9 cellular contexts compared by ENCODE assay signal in the genomic region with DNA sequence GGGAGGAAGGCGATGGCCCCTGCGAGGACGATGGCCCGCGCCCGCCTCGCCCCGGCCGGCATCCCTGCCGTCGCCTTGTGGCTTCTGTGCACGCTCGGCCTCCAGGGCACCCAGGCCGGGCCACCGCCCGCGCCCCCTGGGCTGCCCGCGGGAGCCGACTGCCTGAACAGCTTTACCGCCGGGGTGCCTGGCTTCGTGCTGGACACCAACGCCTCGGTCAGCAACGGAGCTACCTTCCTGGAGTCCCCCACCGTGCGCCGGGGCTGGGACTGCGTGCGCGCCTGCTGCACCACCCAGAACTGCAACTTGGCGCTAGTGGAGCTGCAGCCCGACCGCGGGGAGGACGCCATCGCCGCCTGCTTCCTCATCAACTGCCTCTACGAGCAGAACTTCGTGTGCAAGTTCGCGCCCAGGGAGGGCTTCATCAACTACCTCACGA. TPM values are rescaled to one million over a fixed set of nuclear protein-coding genes. Genes with fewer than 3 reads are reported as not detected.
DNase-seq lines count a peak whose midpoint lies in the region; ATAC-seq, FAIRE-seq and TF ChIP-seq lines count a peak whose summit lies in the region.
"Had no signal": no experiment of that assay in that cellular context is flagged by ENCODE, and none has a peak within 500 bp of the region (broad histone marks: within the 10 kb centered on the region; RNA-seq: fewer than 3 reads in every experiment).

No MANE protein-coding gene starts in this region.

- H3K4me1 ChIP-seq in ACC112 (ENCODE audit: control insufficient read depth, insufficient read depth, low read length, unreplicated experiment): peaks cover 14% of the 10 kb centered on the region

- H3K27ac Mint-ChIP-seq in endothelial cell (ENCODE audit: unreplicated experiment) (peak overlapping the region; percentile 36), nephron progenitor cell (peak overlapping the region; percentile 83)

- no peak for ATAC-seq in GM19035 (IDR thresholded peaks at IDR 0.05; ENCODE audit: unreplicated experiment)

- H3K36me3 Mint-ChIP-seq in endothelial cell (ENCODE audit: low read depth, unreplicated experiment): peaks cover 5% of the 10 kb centered on the region
- no peaks in the 10 kb centered on the region for H3K36me3 Mint-ChIP-seq in nephron progenitor cell (ENCODE audit: low read depth)

- H3K4me1 Mint-ChIP-seq in endothelial cell (ENCODE audit: unreplicated experiment): peaks cover 26% of the 10 kb centered on the region
- peaks cover 46% of the 10 kb centered on the region for H3K4me1 Mint-ChIP-seq in nephron progenitor cell

- FAIRE-seq in frontal cortex (lab: Jason Lieb, UNC): no peak

- no peaks in the 10 kb centered on the region for H3K9me3 Mint-ChIP-seq in endothelial cell (ENCODE audit: unreplicated experiment)
- H3K9me3 Mint-ChIP-seq in nephron progenitor cell: no peaks in the 10 kb centered on the region

- peak overlapping the region; percentile 75 for H2AFZ ChIP-seq in ACC112 (ENCODE audit: low read length, unreplicated experiment)

- H3K4me3 ChIP-seq in ACC112 (ENCODE audit: low read depth, low read length) (peak overlapping the region; percentile 72), HL-60 (replicated peaks; ENCODE audit: insufficient read depth, low read length) (peak overlapping the region; percentile 45)

- H3K79me2 ChIP-seq in ACC112 (ENCODE audit: control insufficient read depth, insufficient read depth, low read length, unreplicated experiment): no peaks in the 10 kb centered on the region

- no peak overlapping the region for H3K27ac ChIP-seq in ACC112 (ENCODE audit: low read depth, low read length)
- H3K27ac ChIP-seq in HL-60 (replicated peaks): peak overlapping the region; percentile 48

- peak overlapping the region; percentile 92 for H3K4me3 Mint-ChIP-seq in endothelial cell (ENCODE audit: unreplicated experiment)
- H3K4me3 Mint-ChIP-seq in nephron progenitor cell: peak overlapping the region; percentile 86

- H3K36me3 ChIP-seq in ACC112 (ENCODE audit: insufficient read depth, low read length): no peaks in the 10 kb centered on the region

- peak in 1 of 2 experiments; percentile 75 for DNase-seq in HL-60 (ENCODE audit: low read depth in 1 of 2, low spot score in 1 of 2)
- DNase-seq in activated CD4-positive, alpha-beta T cell treated with anti-CD3 and anti-CD28 coated beads, Interleukin-2, amount 50 U/mL, for 24 hours (ENCODE audit: low read depth in 1 of 2, low spot score in 1 of 2): peak; percentile 4 to 17
- peak; percentile 32 for DNase-seq in endothelial cell (ENCODE audit: low spot score)
- DNase-seq in nephron progenitor cell: peak; percentile 53
- no peak for DNase-seq in frontal cortex (ENCODE audit: low spot score in 2 of 2)
- DNase-seq in NCI-H1930 (lab: John Stamatoyannopoulos, UW): no peak

- TF ChIP-seq CTCF in HL-60 (IDR thresholded peaks at IDR 0.05; ENCODE audit: insufficient read depth, low read length) (no peak), endothelial cell (IDR thresholded peaks at IDR 0.05; ENCODE audit: unreplicated experiment) (no peak), nephron progenitor cell (IDR thresholded peaks at IDR 0.05) (no peak)

- peaks cover 34% of the 10 kb centered on the region for H3K27me3 ChIP-seq in ACC112 (ENCODE audit: insufficient read depth, low read length)
- H3K27me3 ChIP-seq in HL-60 (ENCODE audit: insufficient read depth, poor library complexity, severe bottlenecking): peaks cover 4% of the 10 kb centered on the region

- H3K27me3 Mint-ChIP-seq in endothelial cell (ENCODE audit: unreplicated experiment) (peaks cover 20% of the 10 kb centered on the region), nephron progenitor cell (ENCODE audit: low read depth, poor library complexity) (peaks cover 67% of the 10 kb centered on the region)

RNA-seq across cellular contexts. Expression of a gene that starts 0.7 kb away (rescaled TPM):
- total RNA-seq in endothelial cell (ENCODE audit: unreplicated experiment) (28.6 TPM), frontal cortex (1.6 TPM)

RNA-seq across cellular contexts. Expression of a gene that starts 16.1 kb away (rescaled TPM):
- total RNA-seq in endothelial cell (ENCODE audit: unreplicated experiment) (not detected), frontal cortex (not detected)
- total RNA-seq: glomerular endothelial cell had no signal

RNA-seq across cellular contexts. Expression of a gene that starts 29.5 kb away (rescaled TPM):
- total RNA-seq in endothelial cell (ENCODE audit: unreplicated experiment) (1.4 TPM), frontal cortex (9.4 TPM)

RNA-seq across cellular contexts. Expression of a gene that starts 37.3 kb away (rescaled TPM):
- 55.6 TPM for total RNA-seq in endothelial cell (ENCODE audit: unreplicated experiment)
- total RNA-seq in frontal cortex: 15.5 TPM

RNA-seq across cellular contexts. Expression of a gene that starts 37.7 kb away (rescaled TPM):
- 31.5 TPM for total RNA-seq in endothelial cell (ENCODE audit: unreplicated experiment)
- 18.8 TPM for total RNA-seq in frontal cortex

Comparison
In these comparisons a context has a peak if more than half of its experiments do, and no peak if none do; other contexts are left out.
1. DNase-seq: peak in activated CD4-positive, alpha-beta T cell treated with anti-CD3 and anti-CD28 coated beads, Interleukin-2, amount 50 U/mL, for 24 hours (2 of 2), endothelial cell (single experiment) and nephron progenitor cell (single experiment); none in frontal cortex (0 of 2) and NCI-H1930 (0 of 2).
2. RNA of a gene that starts 0.7 kb away (total RNA-seq): 28.6 TPM in endothelial cell (single experiment); 1.6 TPM in frontal cortex (single experiment); every median in the first group is over 10 times any median in the second.